8 cellular contexts compared by ENCODE assay signal in the genomic region with DNA sequence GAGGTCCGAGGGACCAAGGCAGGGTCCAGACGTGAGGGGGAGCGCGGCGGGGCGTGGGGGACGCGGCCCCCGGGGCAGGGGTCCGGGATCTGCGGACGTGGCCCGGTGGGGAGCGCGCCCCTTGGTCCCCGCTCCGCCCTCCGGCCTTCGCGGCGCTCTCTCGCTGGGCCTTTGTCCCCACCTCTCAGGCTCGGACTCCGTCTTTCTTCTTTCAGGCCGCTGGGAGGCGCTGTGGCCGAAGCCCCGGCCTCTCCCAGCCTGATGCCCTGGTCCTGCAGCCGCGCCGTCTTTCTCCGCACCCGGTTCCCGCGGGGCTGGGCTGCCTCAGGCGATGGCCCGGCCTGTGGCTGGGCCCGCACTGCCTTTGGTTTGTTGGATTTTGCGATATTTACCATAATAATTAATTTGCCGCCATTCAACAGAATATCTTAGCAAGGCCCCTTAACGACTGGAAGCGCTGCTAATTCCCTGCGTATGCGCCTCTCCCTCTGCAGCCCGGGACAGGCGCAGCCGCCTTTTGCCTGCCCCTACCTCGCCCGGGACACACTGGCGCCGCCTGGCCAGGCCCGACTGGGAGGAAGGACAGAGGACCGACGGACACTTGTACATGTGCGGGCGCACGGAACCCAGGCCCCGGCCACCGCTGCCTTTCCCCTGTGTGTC. TPM values are rescaled to one million over a fixed set of nuclear protein-coding genes. Genes with fewer than 3 reads are reported as not detected.
A peak's percentile ranks its signal among the peaks of the same experiment; 100 is the strongest.
DNase-seq lines count a peak whose midpoint lies in the region; ATAC-seq and TF ChIP-seq lines count a peak whose summit lies in the region.

No MANE protein-coding gene starts in this region.

- no peaks in the 10 kb centered on the region for H3K36me3 Mint-ChIP-seq in CD8-positive, alpha-beta T cell
- H3K36me3 Mint-ChIP-seq in activated naive CD8-positive, alpha-beta T cell treated with anti-CD3 and anti-CD28 coated beads, Interleukin-2, amount 50 U/mL, for 24 hours (ENCODE audit: low read depth) = no peaks in the 10 kb centered on the region

- POLR2A ChIA-PET in CD8-positive, alpha-beta T cell (lab: Charles Lee) = no interaction called here

- peaks cover 18% of the 10 kb centered on the region for H3K4me1 ChIP-seq in CD8-positive, alpha-beta T cell (ENCODE audit: insufficient read depth, low read length)
- H3K4me1 ChIP-seq in right cardiac atrium (ENCODE audit: control insufficient read depth, insufficient read depth, low read length) (no peaks in the 10 kb centered on the region), gastrocnemius medialis (peaks cover 10 to 11% of the 10 kb centered on the region in 2 donors)

- no peaks in the 10 kb centered on the region for H3K36me3 ChIP-seq in CD8-positive, alpha-beta T cell (ENCODE audit: insufficient read depth, low read length)
- H3K36me3 ChIP-seq in gastrocnemius medialis = no peaks in the 10 kb centered on the region

- TF ChIP-seq POLR2A in gastrocnemius medialis (IDR thresholded peaks at IDR 0.05) (no peak), GM18505 (IDR thresholded peaks at IDR 0.05; ENCODE audit: borderline replicate concordance, extremely low read depth, insufficient read depth, insufficient read length) (no peak)

- ATAC-seq in CD8-positive, alpha-beta T cell = no peak
- peak; percentile 61 for ATAC-seq in activated naive CD8-positive, alpha-beta T cell treated with anti-CD3 and anti-CD28 coated beads, Interleukin-2, amount 50 U/mL, for 24 hours
- ATAC-seq in right cardiac atrium = peak; percentile 61 to 71
- ATAC-seq in gastrocnemius medialis = peak; percentile 10 to 43
- ATAC-seq in GM18505 (IDR thresholded peaks at IDR 0.05; ENCODE audit: unreplicated experiment) = no peak

- in situ Hi-C loops in gastrocnemius medialis (cut with MboI; ENCODE audit: low sequenced_read_pairs in 4 of 4) = loop anchor here (10.0 to 25.0 kb wide), 4 partner anchors 467 to 915 kb away; no protein-coding TSS in a partner anchor

- H3K9me3 Mint-ChIP-seq in CD8-positive, alpha-beta T cell = no peaks in the 10 kb centered on the region
- no peaks in the 10 kb centered on the region for H3K9me3 Mint-ChIP-seq in activated naive CD8-positive, alpha-beta T cell treated with anti-CD3 and anti-CD28 coated beads, Interleukin-2, amount 50 U/mL, for 24 hours

- no peak overlapping the region for H3K27ac ChIP-seq in CD8-positive, alpha-beta T cell (ENCODE audit: low read depth, low read length)
- H3K27ac ChIP-seq in right cardiac atrium (ENCODE audit: low read length) (no peak overlapping the region), gastrocnemius medialis (no peak overlapping the region)

- no peak for DNase-seq in CD8-positive, alpha-beta T cell
- DNase-seq in GM20000 (ENCODE audit: low spot score) = peak; percentile 88
- DNase-seq in NCI-H146 (lab: John Stamatoyannopoulos, UW) = peak; percentile 81
- DNase-seq in activated naive CD8-positive, alpha-beta T cell treated with anti-CD3 and anti-CD28 coated beads, Interleukin-2, amount 50 U/mL, for 24 hours = peak; percentile 58
- DNase-seq in right cardiac atrium = peak; percentile 46 to 73 (median 66)
- DNase-seq in gastrocnemius medialis = no peak
- no peak for DNase-seq in putamen (ENCODE audit: low spot score)

- 1% methylated on average over 59 of the region's 59 CpGs for WGBS in right cardiac atrium

- peaks cover 75% of the 10 kb centered on the region for H3K27me3 Mint-ChIP-seq in CD8-positive, alpha-beta T cell (ENCODE audit: low read depth)
- H3K27me3 Mint-ChIP-seq in activated naive CD8-positive, alpha-beta T cell treated with anti-CD3 and anti-CD28 coated beads, Interleukin-2, amount 50 U/mL, for 24 hours = peaks cover 85% of the 10 kb centered on the region

- H3K4me3 ChIP-seq in CD8-positive, alpha-beta T cell (ENCODE audit: low read depth, low read length) = peak overlapping the region; percentile 15
- H3K4me3 ChIP-seq in right cardiac atrium (ENCODE audit: low read length) = peak overlapping the region; percentile 41
- H3K4me3 ChIP-seq in gastrocnemius medialis = peak overlapping the region; percentile 35 to 49 (median 44)

- TF ChIP-seq CTCF in CD8-positive, alpha-beta T cell (IDR thresholded peaks at IDR 0.05) = peak; percentile 38
- TF ChIP-seq CTCF in GM20000 (IDR thresholded peaks at IDR 0.05; ENCODE audit: extremely low read depth, missing control alignments) = peak; percentile 88
- peak in 3 of 5 experiments; percentile 48 to 57 (median 56) for TF ChIP-seq CTCF in gastrocnemius medialis (IDR thresholded peaks at IDR 0.05 in 4 of 5, conservative IDR thresholded peaks at IDR 0.05 in 1 of 5)

- H3K27me3 ChIP-seq in CD8-positive, alpha-beta T cell (ENCODE audit: insufficient read depth, low read length) = peaks cover 17% of the 10 kb centered on the region
- H3K27me3 ChIP-seq in right cardiac atrium (ENCODE audit: control insufficient read depth, insufficient read depth) (no peaks in the 10 kb centered on the region), gastrocnemius medialis (peaks cover 29 to 39% (median 36%) of the 10 kb centered on the region in 3 donors)

- no peaks in the 10 kb centered on the region for H3K9me3 ChIP-seq in CD8-positive, alpha-beta T cell (ENCODE audit: low read length)
- H3K9me3 ChIP-seq in right cardiac atrium (ENCODE audit: control insufficient read depth, low read length) = no peaks in the 10 kb centered on the region
- no peaks in the 10 kb centered on the region for H3K9me3 ChIP-seq in gastrocnemius medialis

- intact Hi-C loops in CD8-positive, alpha-beta T cell (cut with DNase I, micrococcal nuclease) = loop anchor here in 1 of 2 experiments (10.0 kb wide), 1 partner anchor 1077 kb away; no protein-coding TSS in a partner anchor
- intact Hi-C loops in right cardiac atrium (cut with DNase I) (loop anchor here in 3 of 4 donors (10.0 kb wide), 3 partner anchors 557 to 907 kb away; no protein-coding TSS in a partner anchor), gastrocnemius medialis (cut with DNase I; ENCODE audit: low total_unique reads) (no loop called here)

- no peak overlapping the region for H3K27ac Mint-ChIP-seq in CD8-positive, alpha-beta T cell
- H3K27ac Mint-ChIP-seq in activated naive CD8-positive, alpha-beta T cell treated with anti-CD3 and anti-CD28 coated beads, Interleukin-2, amount 50 U/mL, for 24 hours = no peak overlapping the region

- H3K4me3 Mint-ChIP-seq in CD8-positive, alpha-beta T cell = peak overlapping the region; percentile 1
- H3K4me3 Mint-ChIP-seq in activated naive CD8-positive, alpha-beta T cell treated with anti-CD3 and anti-CD28 coated beads, Interleukin-2, amount 50 U/mL, for 24 hours = peak overlapping the region; percentile 40

- peaks cover 32% of the 10 kb centered on the region for H3K4me1 Mint-ChIP-seq in CD8-positive, alpha-beta T cell (ENCODE audit: low read depth)
- H3K4me1 Mint-ChIP-seq in activated naive CD8-positive, alpha-beta T cell treated with anti-CD3 and anti-CD28 coated beads, Interleukin-2, amount 50 U/mL, for 24 hours = peaks cover 29% of the 10 kb centered on the region

- CTCF ChIA-PET in CD8-positive, alpha-beta T cell (lab: Charles Lee) = no interaction called here

RNA-seq across cellular contexts. Expression of a gene that starts 10.8 kb away (rescaled TPM):
- total RNA-seq in CD8-positive, alpha-beta T cell = under 1 TPM in 1 of 2 experiments, not detected in 1; 0.11 TPM
- total RNA-seq in right cardiac atrium (not detected), gastrocnemius medialis (not detected)
- not detected for polyA plus RNA-seq in right cardiac atrium

RNA-seq across cellular contexts. Expression of a gene that starts 57.0 kb away (rescaled TPM):
- not detected for total RNA-seq in CD8-positive, alpha-beta T cell
- total RNA-seq in right cardiac atrium (under 1 TPM; 0.31 to 0.65 (median 0.48) TPM), gastrocnemius medialis (10 to 100 TPM; 28.9 to 65.5 (median 50.5) TPM)
- polyA plus RNA-seq in right cardiac atrium = 0.77 TPM

Comparison
In these comparisons a context has a peak if more than half of its experiments do, and no peak if none do; other contexts are left out.
1. ATAC-seq: peak in activated naive CD8-positive, alpha-beta T cell treated with anti-CD3 and anti-CD28 coated beads, Interleukin-2, amount 50 U/mL, for 24 hours (single experiment), right cardiac atrium (2 of 2) and gastrocnemius medialis (2 of 2); none in CD8-positive, alpha-beta T cell (single experiment) and GM18505 (single experiment).
2. DNase-seq: peak in GM20000 (single experiment), NCI-H146 (single experiment), activated naive CD8-positive, alpha-beta T cell treated with anti-CD3 and anti-CD28 coated beads, Interleukin-2, amount 50 U/mL, for 24 hours (single experiment) and right cardiac atrium (3 of 3); none in CD8-positive, alpha-beta T cell (0 of 7), gastrocnemius medialis (0 of 2) and putamen (single experiment).
3. CTCF ChIP-seq: peak in every context shown above with its lines; median percentile 88 in GM20000; 56 in gastrocnemius medialis; 38 in CD8-positive, alpha-beta T cell.
4. RNA of a gene that starts 57.0 kb away (total RNA-seq): 28.9 to 65.5 TPM in gastrocnemius medialis; 0.31 to 0.65 TPM in right cardiac atrium and not detected in CD8-positive, alpha-beta T cell; every median in the first group is over 10 times any median in the second.
5. Peak in every context shown above with its lines, with median percentiles within 50 percentile points of each other: H3K4me3 ChIP-seq.